In the genomic region with DNA sequence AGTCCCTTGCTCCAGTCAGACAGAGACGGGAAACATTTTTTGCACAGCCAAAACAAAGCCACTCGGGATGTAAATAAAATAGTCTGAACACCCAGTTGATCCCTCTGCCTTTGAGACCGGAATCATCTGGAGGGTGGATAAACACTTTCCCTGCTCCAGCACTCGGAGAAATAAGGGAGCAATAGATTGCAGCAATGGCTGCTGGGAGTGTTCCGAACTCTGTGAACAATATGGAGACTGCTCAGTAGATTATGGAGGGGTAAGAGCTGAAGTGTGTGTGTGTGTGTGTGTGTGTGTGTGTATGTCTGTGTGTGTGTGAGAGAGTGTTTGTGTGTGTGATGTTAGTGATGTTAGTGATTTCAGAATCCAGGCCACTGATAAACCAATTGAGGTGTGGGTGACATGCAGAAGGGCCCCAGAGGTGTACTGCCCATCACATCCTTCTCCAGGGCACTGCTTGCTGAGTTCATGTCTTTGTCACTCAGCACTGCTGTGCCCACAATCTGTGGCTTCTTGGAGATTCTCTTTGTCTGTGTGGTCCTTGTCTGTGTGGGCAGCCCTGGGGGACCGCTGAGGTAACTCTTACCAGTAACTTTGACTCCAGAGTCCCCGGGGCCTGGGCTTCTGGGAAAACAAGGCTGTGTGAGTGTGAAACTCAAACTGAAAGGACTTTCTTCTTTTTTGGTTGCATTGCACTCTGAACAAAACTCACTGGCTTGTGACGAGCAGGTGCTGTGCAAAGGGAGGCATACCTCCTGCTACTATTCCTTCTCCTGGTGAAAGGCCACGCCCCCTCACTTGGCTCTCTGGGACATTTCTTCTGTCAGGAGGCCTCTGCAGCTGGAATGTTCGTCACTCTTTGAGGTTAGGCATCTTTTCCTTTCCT, we compare ENCODE assay signal across 9 cellular contexts. TPM values are rescaled to one million over a fixed set of nuclear protein-coding genes. Genes with fewer than 3 reads are reported as not detected.
DNase-seq lines count a peak whose midpoint lies in the region; ATAC-seq and TF ChIP-seq lines count a peak whose summit lies in the region.
"Had no signal": no experiment of that assay in that cellular context is flagged by ENCODE, and none has a peak within 500 bp of the region (broad histone marks: within the 10 kb centered on the region; RNA-seq: fewer than 3 reads in every experiment).

No MANE protein-coding gene starts in this region.

- H3K9me3 ChIP-seq in upper lobe of right lung, result no peaks in the 10 kb centered on the region
- H3K9me3 ChIP-seq: adrenal gland had no signal

- H3K4me1 ChIP-seq in upper lobe of right lung, result no peaks in the 10 kb centered on the region
- H3K4me1 ChIP-seq: adrenal gland had no signal

- peaks cover 44% of the 10 kb centered on the region for H3K4me1 Mint-ChIP-seq in activated T-helper 17 cell treated with anti-CD3 and anti-CD28 coated beads, Interleukin-2, amount 50 U/mL, for 72 hours

- peaks cover 6% of the 10 kb centered on the region for H3K36me3 Mint-ChIP-seq in activated T-helper 17 cell treated with anti-CD3 and anti-CD28 coated beads, Interleukin-2, amount 50 U/mL, for 72 hours (ENCODE audit: low read depth)

- no peak for DNase-seq in CD1c-positive myeloid dendritic cell (ENCODE audit: extremely low spot score)
- no peak for DNase-seq in upper lobe of right lung
- no peak for DNase-seq in SW480 (ENCODE audit: low spot score)
- DNase-seq in left cardiac atrium, result no peak
- DNase-seq: adrenal gland had no signal

- no peaks in the 10 kb centered on the region for H3K36me3 ChIP-seq in upper lobe of right lung
- H3K36me3 ChIP-seq: adrenal gland had no signal

- intact Hi-C loops in upper lobe of right lung (cut with DNase I), result no loop called here
- intact Hi-C loops in left cardiac atrium (cut with DNase I), result no loop called here

- H3K4me3 Mint-ChIP-seq in activated T-helper 17 cell treated with anti-CD3 and anti-CD28 coated beads, Interleukin-2, amount 50 U/mL, for 72 hours, result peak overlapping the region; percentile 53

- no peaks in the 10 kb centered on the region for H3K9me3 Mint-ChIP-seq in activated T-helper 17 cell treated with anti-CD3 and anti-CD28 coated beads, Interleukin-2, amount 50 U/mL, for 72 hours

- H3K4me3 ChIP-seq in upper lobe of right lung, result no peak overlapping the region
- H3K4me3 ChIP-seq: adrenal gland had no signal

- H3K27me3 ChIP-seq in upper lobe of right lung, result no peaks in the 10 kb centered on the region

- ATAC-seq in GM18498 (IDR thresholded peaks at IDR 0.05; ENCODE audit: unreplicated experiment) (peak; percentile 59), GM19452 (IDR thresholded peaks at IDR 0.05; ENCODE audit: unreplicated experiment) (peak; percentile 59), HG03135 (IDR thresholded peaks at IDR 0.05; ENCODE audit: unreplicated experiment) (peak; percentile 52), upper lobe of right lung (no peak), left cardiac atrium (no peak)
- ATAC-seq in activated T-helper 17 cell treated with anti-CD3 and anti-CD28 coated beads, Interleukin-2, amount 50 U/mL, for 72 hours (replicated peaks), result peak; percentile 75

- H3K27ac ChIP-seq in upper lobe of right lung, result no peak overlapping the region
- H3K27ac ChIP-seq: adrenal gland had no signal

- no peaks in the 10 kb centered on the region for H3K27me3 Mint-ChIP-seq in activated T-helper 17 cell treated with anti-CD3 and anti-CD28 coated beads, Interleukin-2, amount 50 U/mL, for 72 hours

- peak overlapping the region; percentile 82 for H3K27ac Mint-ChIP-seq in activated T-helper 17 cell treated with anti-CD3 and anti-CD28 coated beads, Interleukin-2, amount 50 U/mL, for 72 hours

- TF ChIP-seq CTCF in upper lobe of right lung (IDR thresholded peaks at IDR 0.05), result no peak

RNA-seq across cellular contexts. Expression of a gene that starts 23.0 kb away (rescaled TPM):
- 1 to 10 TPM; 2.4 to 4.9 TPM for total RNA-seq in activated T-helper 17 cell treated with anti-CD3 and anti-CD28 coated beads, Interleukin-2, amount 50 U/mL, for 72 hours
- total RNA-seq in upper lobe of right lung, result 3.8 TPM
- total RNA-seq in left cardiac atrium, result 1 to 10 TPM in 1 of 2 donors, under 1 TPM in 1; 0.94 to 2.0 TPM

RNA-seq across cellular contexts. Expression of a gene that starts 45.9 kb away (rescaled TPM):
- 1 to 10 TPM; 7.8 to 9.7 TPM for total RNA-seq in activated T-helper 17 cell treated with anti-CD3 and anti-CD28 coated beads, Interleukin-2, amount 50 U/mL, for 72 hours
- total RNA-seq in upper lobe of right lung (11.3 TPM), left cardiac atrium (1 to 10 TPM; 6.8 to 7.8 TPM)

RNA-seq across cellular contexts. Expression of a gene that starts 49.3 kb away (rescaled TPM):
- 10 to 100 TPM; 22.4 to 46.7 TPM for total RNA-seq in activated T-helper 17 cell treated with anti-CD3 and anti-CD28 coated beads, Interleukin-2, amount 50 U/mL, for 72 hours
- total RNA-seq in upper lobe of right lung (43.8 TPM), left cardiac atrium (10 to 100 TPM; 43.6 to 52.8 TPM)

Comparison
In these comparisons a context has a peak if more than half of its experiments do, and no peak if none do; other contexts are left out.
1. ATAC-seq: peak in GM18498 (single experiment), GM19452 (single experiment), HG03135 (single experiment) and activated T-helper 17 cell treated with anti-CD3 and anti-CD28 coated beads, Interleukin-2, amount 50 U/mL, for 72 hours (single experiment); none in upper lobe of right lung (single experiment) and left cardiac atrium (0 of 2).